Comparison of ENCODE assay signal across 34 cellular contexts in the genomic region with DNA sequence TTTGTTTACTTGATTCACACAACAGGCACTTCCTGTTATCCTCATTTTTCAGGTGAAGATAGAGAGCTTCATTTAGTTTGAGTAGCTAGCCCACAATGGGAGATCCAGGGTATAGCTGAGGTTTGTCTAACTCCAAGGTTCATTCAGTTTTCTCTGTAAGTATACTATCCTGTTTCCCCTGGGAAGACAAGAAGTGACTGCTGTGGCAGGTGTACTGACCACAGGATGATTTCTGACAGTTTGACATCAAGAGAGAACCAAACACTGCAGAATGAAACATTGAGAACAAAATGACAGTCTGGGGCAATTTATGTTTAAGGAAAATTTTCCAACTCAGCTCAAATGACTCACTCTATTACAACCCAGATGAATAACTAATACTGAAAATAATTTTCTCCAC.
"Had no signal": no experiment of that assay in that cellular context is flagged by ENCODE, and none has a peak within 500 bp of the region (broad histone marks: within the 10 kb centered on the region; RNA-seq: fewer than 3 reads in every experiment).

No MANE protein-coding gene starts in this region.

- H3K9me3 Mint-ChIP-seq: activated T-cell treated with anti-CD3 and anti-CD28 coated beads, Interleukin-2, amount 50 U/mL, for 4 hours had no signal

- H3K9ac ChIP-seq: KMS-11 had no signal

- DNase-seq: activated B cell treated with CpG ODN at 0.5 μM for 24 hours; activated CD4-positive, alpha-beta memory T cell treated with anti-CD3 and anti-CD28 coated beads for 36 hours; activated CD4-positive, alpha-beta T cell treated with anti-CD3 and anti-CD28 coated beads for 4 hours; activated CD4-positive, alpha-beta T cell treated with anti-CD3 and anti-CD28 coated beads, Interleukin-2, amount 50 U/mL, for 1 hour; activated CD4-positive, CD25-positive, alpha-beta regulatory T cell treated with anti-CD3 and anti-CD28 coated beads, Interleukin-2, amount 50 U/mL, for 72 hours; activated CD8-positive, alpha-beta memory T cell treated with anti-CD3 and anti-CD28 coated beads, Interleukin-2, amount 50 U/mL, for 4 hours; activated gamma-delta T cell treated with Interleukin-2 at 50 U/mL for 16 hours; activated naive CD4-positive, alpha-beta T cell treated with anti-CD3 and anti-CD28 coated beads for 36 hours; activated naive CD8-positive, alpha-beta T cell treated with anti-CD3 and anti-CD28 coated beads, Interleukin-2, amount 50 U/mL, for 24 hours; activated T-cell treated with anti-CD3 and anti-CD28 coated beads for 4 hours; activated T-cell treated with anti-CD3 and anti-CD28 coated beads, Interleukin-2, amount 50 U/mL, for 4 hours; anterior cingulate cortex; caudate nucleus; cerebellar nuclear complex; NCI-H1092 treated with DMSO at 0.1 percent for 48 hours; NCI-H146; NCI-H2029; NCI-H2171; NCI-H510A; NCI-H526; NCI-H748 treated with DMSO at 0.1 percent for 48 hours; NK-92 treated with Interleukin-12 subunit alpha and Interleukin-12 subunit beta, amount 100 ng/mL, for 24 hours; PC-9; SW 1271; T-helper 1 cell; T-helper 2 cell; T-helper 9 cell had no signal

- H3K36me3 Mint-ChIP-seq: activated CD4-positive, alpha-beta memory T cell treated with anti-CD3 and anti-CD28 coated beads for 36 hours; activated naive CD8-positive, alpha-beta T cell; brain had no signal

- H3K4me2 ChIP-seq: KMS-11, PC-9 had no signal

- ATAC-seq: activated naive CD8-positive, alpha-beta T cell treated with anti-CD3 and anti-CD28 coated beads, Interleukin-2, amount 50 U/mL, for 24 hours; activated T-cell treated with anti-CD3 and anti-CD28 coated beads, Interleukin-2, amount 50 U/mL, for 4 hours; Right ventricle myocardium inferior had no signal

- H3K27ac Mint-ChIP-seq: activated B cell treated with CpG ODN at 0.5 μM for 24 hours; activated CD4-positive, alpha-beta memory T cell treated with anti-CD3 and anti-CD28 coated beads for 36 hours; activated naive CD4-positive, alpha-beta T cell treated with anti-CD3 and anti-CD28 coated beads for 36 hours; activated naive CD8-positive, alpha-beta T cell; activated naive CD8-positive, alpha-beta T cell treated with anti-CD3 and anti-CD28 coated beads, Interleukin-2, amount 50 U/mL, for 24 hours; activated T-helper 1 cell treated with anti-CD3 and anti-CD28 coated beads, Interleukin-12 subunit alpha, Interleukin-12 subunit beta, Interleukin-2, Interleukin-4 antibody, amounts not matched to agents 30 ng/mL and 10 ng/mL and 1 ng/mL, durations not matched to agents 14 hours and 24 hours and 36 hours; brain had no signal

- H3K4me3 ChIP-seq: PC-9 had no signal

- H3K27ac ChIP-seq: KMS-11, PC-9, RWPE1, VCaP had no signal

- H2AFZ ChIP-seq: PC-9 had no signal
